Comparison of ENCODE assay signal across 8 cellular contexts in genomic region chr19:17469371-17470203, GRCh38. TPM values are rescaled to one million over a fixed set of nuclear protein-coding genes. Genes with fewer than 3 reads are reported as not detected.
DNase-seq lines count a peak whose midpoint lies in the region; ATAC-seq and TF ChIP-seq lines count a peak whose summit lies in the region.

No MANE protein-coding gene starts in this region.

- ATAC-seq in HG03442 (IDR thresholded peaks at IDR 0.05; ENCODE audit: unreplicated experiment) (peak; percentile 48), memory B cell (ENCODE audit: low read depth) (peak; percentile 80)

- no peak for DNase-seq in BJ (ENCODE audit: low read depth)
- DNase-seq in GM19240 (ENCODE audit: insufficient read length, low spot score), result peak; percentile 49
- peak; percentile 100 for DNase-seq in NCI-H82 treated with DMSO at 0.1 percent for 48 hours (lab: John Stamatoyannopoulos, UW; ENCODE audit: unreplicated experiment)
- peak; percentile 89 for DNase-seq in activated CD8-positive, alpha-beta memory T cell treated with anti-CD3 and anti-CD28 coated beads for 1 hour (ENCODE audit: extremely low read depth in 1 of 2, low read depth in 1 of 2)
- DNase-seq in effector CD4-positive, alpha-beta T cell, result peak; percentile 87
- DNase-seq in memory B cell (ENCODE audit: low spot score in 2 of 2), result peak; percentile 81 to 82
- DNase-seq in stimulated activated CD4-positive, alpha-beta T cell treated with anti-CD3 and anti-CD28 coated beads, TNF-alpha, amount 100 ng/mL, for 48 hours (ENCODE audit: low read depth in 3 of 3), result peak; percentile 76 to 96 (median 86)

- no peaks in the 10 kb centered on the region for H3K36me3 ChIP-seq in BJ (ENCODE audit: control insufficient read depth, insufficient read depth, low read length)

- CTCF ChIA-PET in BJ (lab: Yijun Ruan, JAX), result interaction anchor here (0.8 to 1.0 kb wide), 2 partner anchors 9 to 104 kb away, joined by 3 read pairs; no protein-coding TSS in a partner anchor

- TF ChIP-seq CTCF in BJ (IDR thresholded peaks at IDR 0.05; ENCODE audit: insufficient read depth, low read depth, low read length), result no peak

- peak overlapping the region; percentile 95 for H3K4me3 Mint-ChIP-seq in memory B cell

- H3K9me3 Mint-ChIP-seq in memory B cell, result no peaks in the 10 kb centered on the region

- H3K36me3 Mint-ChIP-seq in memory B cell, result no peaks in the 10 kb centered on the region

- H3K27me3 Mint-ChIP-seq in memory B cell, result no peaks in the 10 kb centered on the region

- H3K4me3 ChIP-seq in BJ (ENCODE audit: low read depth, low read length), result peak overlapping the region; percentile 54

- peaks cover 20% of the 10 kb centered on the region for H3K4me1 Mint-ChIP-seq in memory B cell

- POLR2A ChIA-PET in BJ (lab: Charles Lee), result interaction anchor here (0.8 kb wide), 1 partner anchor 50 kb away, joined by 3 read pairs; no protein-coding TSS in a partner anchor

- H3K27me3 ChIP-seq in BJ (ENCODE audit: control insufficient read depth, insufficient read depth, low read length), result no peaks in the 10 kb centered on the region

- peak overlapping the region; percentile 89 for H3K27ac Mint-ChIP-seq in memory B cell

RNA-seq across cellular contexts. Expression of gene SLC27A1, which starts 0.7 kb away (rescaled TPM):
- 12.0 and 18.8 TPM in 2 replicates for polyA plus RNA-seq in BJ (2011; rRNA removed)
- 8.2 and 11.2 TPM in 2 replicates for polyA minus RNA-seq in BJ (2011; rRNA and poly(A)+ RNA removed)

RNA-seq across cellular contexts. Expression of gene NXNL1, which starts 8.9 kb away (rescaled TPM):
- not detected in 2 replicates for polyA plus RNA-seq in BJ (2011; rRNA removed)
- polyA minus RNA-seq in BJ (2011; rRNA and poly(A)+ RNA removed), result not detected in 2 replicates

RNA-seq across cellular contexts. Expression of gene TMEM221, which starts 21.1 kb away (rescaled TPM):
- 0.09 and 0.11 TPM in 2 replicates for polyA plus RNA-seq in BJ (2011; rRNA removed)
- 0.09 TPM in 1 of 2 replicates, not detected in the other for polyA minus RNA-seq in BJ (2011; rRNA and poly(A)+ RNA removed)

RNA-seq across cellular contexts. Expression of gene PGLS, which starts 41.9 kb away (rescaled TPM):
- 73.4 and 89.2 TPM in 2 replicates for polyA plus RNA-seq in BJ (2011; rRNA removed)
- polyA minus RNA-seq in BJ (2011; rRNA and poly(A)+ RNA removed), result 73.8 and 114 TPM in 2 replicates

RNA-seq across cellular contexts. Expression of gene MVB12A, which starts 49.7 kb away (rescaled TPM):
- 29.4 and 47.3 TPM in 2 replicates for polyA plus RNA-seq in BJ (2011; rRNA removed)
- polyA minus RNA-seq in BJ (2011; rRNA and poly(A)+ RNA removed), result 17.9 and 25.2 TPM in 2 replicates
